8 cellular contexts compared by ENCODE assay signal in the genomic region with DNA sequence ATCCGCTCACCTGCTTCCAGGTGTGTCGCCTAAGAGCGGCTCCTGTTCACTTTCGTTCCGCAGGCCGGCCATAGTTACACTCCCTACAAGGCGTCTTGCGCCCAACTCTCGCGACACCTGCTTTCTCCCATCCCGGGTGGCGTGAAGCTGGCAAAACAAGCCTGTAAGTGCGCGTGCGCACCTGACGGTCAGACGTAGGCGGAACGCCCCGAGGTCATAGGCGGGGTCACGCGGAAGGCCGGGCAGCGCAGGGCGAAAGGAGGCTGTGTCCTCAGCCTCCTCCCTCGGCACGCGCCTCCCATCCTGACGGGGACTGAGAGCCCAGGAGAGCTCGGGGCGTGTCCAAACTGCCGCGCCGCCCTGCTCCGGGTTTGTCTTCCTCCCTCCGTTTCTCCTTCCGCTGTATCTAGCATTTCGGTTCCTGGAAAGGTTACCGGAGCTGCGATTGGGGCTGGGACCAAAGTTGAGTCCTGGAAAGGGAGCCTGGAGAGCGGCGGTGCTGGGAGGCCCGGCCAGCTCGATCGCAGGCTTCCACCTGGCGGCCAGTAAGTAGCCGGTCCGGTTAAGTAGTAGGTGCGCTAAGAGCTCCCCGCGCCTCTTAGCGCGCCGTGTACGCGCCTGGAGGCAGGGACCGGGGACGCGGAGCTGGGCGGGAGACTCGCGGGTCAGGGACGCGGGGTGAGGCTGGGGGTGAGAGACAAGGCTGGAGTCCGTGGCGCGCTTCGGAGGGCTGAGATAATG. TPM values are rescaled to one million over a fixed set of nuclear protein-coding genes. Genes with fewer than 3 reads are reported as not detected.
A peak's percentile ranks its signal among the peaks of the same experiment; 100 is the strongest.
DNase-seq lines count a peak whose midpoint lies in the region; ATAC-seq, FAIRE-seq and TF ChIP-seq lines count a peak whose summit lies in the region.

A gene (plus strand): TSS at position 345 of the 741 bp plus-strand sequence. CDS start 17,550 bp downstream, outside the sequence.
A gene with protein sequence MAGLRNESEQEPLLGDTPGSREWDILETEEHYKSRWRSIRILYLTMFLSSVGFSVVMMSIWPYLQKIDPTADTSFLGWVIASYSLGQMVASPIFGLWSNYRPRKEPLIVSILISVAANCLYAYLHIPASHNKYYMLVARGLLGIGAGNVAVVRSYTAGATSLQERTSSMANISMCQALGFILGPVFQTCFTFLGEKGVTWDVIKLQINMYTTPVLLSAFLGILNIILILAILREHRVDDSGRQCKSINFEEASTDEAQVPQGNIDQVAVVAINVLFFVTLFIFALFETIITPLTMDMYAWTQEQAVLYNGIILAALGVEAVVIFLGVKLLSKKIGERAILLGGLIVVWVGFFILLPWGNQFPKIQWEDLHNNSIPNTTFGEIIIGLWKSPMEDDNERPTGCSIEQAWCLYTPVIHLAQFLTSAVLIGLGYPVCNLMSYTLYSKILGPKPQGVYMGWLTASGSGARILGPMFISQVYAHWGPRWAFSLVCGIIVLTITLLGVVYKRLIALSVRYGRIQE (minus strand): TSS at position 112 of the 741 bp plus-strand sequence. CDS start 40 bp downstream, at position 72.

- intact Hi-C loops in activated CD4-positive, alpha-beta T cell treated with anti-CD3 and anti-CD28 coated beads for 36 hours (cut with DNase I, micrococcal nuclease), result loop anchor here (1.0 to 10.0 kb wide), 10 partner anchors 32 to 1131 kb away; a partner anchor contains a TSS

- H3K9me3 ChIP-seq in BLaER1, result no peaks in the 10 kb centered on the region

- peak within 1 kb of the TSS; percentile 97 for H3K27ac Mint-ChIP-seq in activated CD4-positive, alpha-beta T cell treated with anti-CD3 and anti-CD28 coated beads for 36 hours

- POLR2A ChIA-PET in activated CD4-positive, alpha-beta T cell treated with anti-CD3 and anti-CD28 coated beads for 36 hours (lab: Charles Lee), result interaction anchor here (0.6 to 2.0 kb wide), 7 partner anchors 32 to 338 kb away, joined by 3 to 41 read pairs (median 4); a partner anchor contains a TSS

- H3K4me3 Mint-ChIP-seq in activated CD4-positive, alpha-beta T cell treated with anti-CD3 and anti-CD28 coated beads for 36 hours, result peak within 1 kb of the TSS; percentile 90

- ATAC-seq in HG03457 (IDR thresholded peaks at IDR 0.05; ENCODE audit: unreplicated experiment), result peak; percentile 96
- ATAC-seq in activated CD4-positive, alpha-beta T cell treated with anti-CD3 and anti-CD28 coated beads for 36 hours, result peak; percentile 97

- peak; percentile 86 for DNase-seq in GM19239 (ENCODE audit: insufficient read length, low spot score)
- peak; percentile 87 to 91 for DNase-seq in NCI-H524 (lab: John Stamatoyannopoulos, UW)
- peak; percentile 100 for DNase-seq in activated CD4-positive, alpha-beta T cell treated with anti-CD3 and anti-CD28 coated beads for 36 hours
- peak; percentile 100 for DNase-seq in choroid plexus epithelial cell (ENCODE audit: low read depth)
- DNase-seq in kidney epithelial cell (ENCODE audit: low read depth), result peak; percentile 98
- peak; percentile 99 for DNase-seq in stimulated activated CD4-positive, alpha-beta T cell treated with anti-CD3 and anti-CD28 coated beads, Interleukin-15, amount 100 ng/mL, for 48 hours (ENCODE audit: low read depth in 2 of 2)

- H3K4me3 ChIP-seq in BLaER1 (peak within 1 kb of the TSS; percentile 94), choroid plexus epithelial cell (ENCODE audit: low read depth, low read length) (peak within 1 kb of the TSS; percentile 99), kidney epithelial cell (ENCODE audit: low read depth, low read length) (peak within 1 kb of the TSS; percentile 76)

- no peaks in the 10 kb centered on the region for H3K27me3 Mint-ChIP-seq in activated CD4-positive, alpha-beta T cell treated with anti-CD3 and anti-CD28 coated beads for 36 hours

- CTCF ChIA-PET in activated CD4-positive, alpha-beta T cell treated with anti-CD3 and anti-CD28 coated beads for 36 hours (lab: Charles Lee), result interaction anchor here (0.5 to 2.2 kb wide), 8 partner anchors 13 to 320 kb away, joined by 3 to 8 read pairs (median 4); a partner anchor contains a TSS

- H3K9ac ChIP-seq in BLaER1, result peak within 1 kb of the TSS; percentile 95

- peaks cover 55% of the 10 kb centered on the region for H4K20me1 ChIP-seq in BLaER1

- H3K36me3 Mint-ChIP-seq in activated CD4-positive, alpha-beta T cell treated with anti-CD3 and anti-CD28 coated beads for 36 hours (ENCODE audit: low read depth), result peaks cover 18% of the 10 kb centered on the region

- peak within 1 kb of the TSS; percentile 91 for H3K27ac ChIP-seq in BLaER1

- peaks cover 32% of the 10 kb centered on the region for H3K4me1 ChIP-seq in BLaER1

- H3K4me2 ChIP-seq in BLaER1, result peak within 1 kb of the TSS; percentile 77

- peaks cover 12% of the 10 kb centered on the region; the same call in 1 of the 2 replicates for H3K36me3 ChIP-seq in BLaER1
- H3K36me3 ChIP-seq in kidney epithelial cell (ENCODE audit: control insufficient read depth, insufficient read depth, low read length), result no peaks in the 10 kb centered on the region

- H3K27me3 ChIP-seq in BLaER1 (no peaks in the 10 kb centered on the region), kidney epithelial cell (ENCODE audit: control insufficient read depth, insufficient read depth, low read length) (no peaks in the 10 kb centered on the region)

- peak; percentile 66 for TF ChIP-seq CTCF in choroid plexus epithelial cell (conservative IDR thresholded peaks at IDR 0.05; ENCODE audit: low read depth, low read length)
- TF ChIP-seq CTCF in kidney epithelial cell (IDR thresholded peaks at IDR 0.05; ENCODE audit: insufficient read depth, low read length, poor library complexity, severe bottlenecking), result peak; percentile 49

- FAIRE-seq in GM19239 (lab: Jason Lieb, UNC), result peak; percentile 97

- H3K4me1 Mint-ChIP-seq in activated CD4-positive, alpha-beta T cell treated with anti-CD3 and anti-CD28 coated beads for 36 hours, result peaks cover 32% of the 10 kb centered on the region

- H3K9me3 Mint-ChIP-seq in activated CD4-positive, alpha-beta T cell treated with anti-CD3 and anti-CD28 coated beads for 36 hours (ENCODE audit: low read depth), result no peaks in the 10 kb centered on the region

RNA-seq across cellular contexts. Expression of the first gene that starts in this region (rescaled TPM):
- 10 to 100 TPM; 23.5 to 24.2 TPM for total RNA-seq in activated CD4-positive, alpha-beta T cell treated with anti-CD3 and anti-CD28 coated beads for 36 hours
- total RNA-seq in kidney epithelial cell, result 8.4 and 11.0 TPM in 2 replicates

RNA-seq across cellular contexts. Expression of the second gene that starts in this region (rescaled TPM):
- total RNA-seq in activated CD4-positive, alpha-beta T cell treated with anti-CD3 and anti-CD28 coated beads for 36 hours, result 10 to 100 TPM; 10.2 to 13.8 TPM
- total RNA-seq in kidney epithelial cell, result 20.2 and 27.2 TPM in 2 replicates

Comparison
In these comparisons a context has a peak if more than half of its experiments do, and no peak if none do; other contexts are left out.
1. Peak in every context shown above with its lines: DNase-seq, ATAC-seq, H3K4me3 ChIP-seq and H3K27ac ChIP-seq.